ENCODE assay signal across 1 cellular context in the genomic region with DNA sequence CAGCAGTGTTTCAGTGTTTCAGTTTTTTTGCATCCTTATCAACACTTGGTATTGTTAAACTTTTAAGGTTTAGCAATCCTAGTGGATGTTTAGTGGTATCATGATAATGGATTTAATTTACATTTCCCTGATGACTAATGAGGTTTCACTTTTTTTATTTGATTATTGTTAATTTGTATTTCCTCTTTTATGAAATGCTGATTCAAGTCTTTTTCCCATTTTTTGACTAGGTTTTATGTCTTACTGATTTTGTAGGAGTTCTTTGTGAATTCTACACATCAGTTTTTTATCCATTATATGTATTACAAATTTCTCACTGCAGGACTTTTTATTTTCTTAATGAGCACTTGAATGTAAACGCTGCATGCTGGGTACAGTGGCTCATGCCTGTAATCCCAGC.
TF ChIP-seq lines count a peak whose summit lies in the region.

No MANE protein-coding gene starts in this region.

TF ChIP-seq in IMR-90, 13 proteins besides CTCF, POLR2A, EP300 and RAD21:
- TF ChIP-seq, protein P1, sequence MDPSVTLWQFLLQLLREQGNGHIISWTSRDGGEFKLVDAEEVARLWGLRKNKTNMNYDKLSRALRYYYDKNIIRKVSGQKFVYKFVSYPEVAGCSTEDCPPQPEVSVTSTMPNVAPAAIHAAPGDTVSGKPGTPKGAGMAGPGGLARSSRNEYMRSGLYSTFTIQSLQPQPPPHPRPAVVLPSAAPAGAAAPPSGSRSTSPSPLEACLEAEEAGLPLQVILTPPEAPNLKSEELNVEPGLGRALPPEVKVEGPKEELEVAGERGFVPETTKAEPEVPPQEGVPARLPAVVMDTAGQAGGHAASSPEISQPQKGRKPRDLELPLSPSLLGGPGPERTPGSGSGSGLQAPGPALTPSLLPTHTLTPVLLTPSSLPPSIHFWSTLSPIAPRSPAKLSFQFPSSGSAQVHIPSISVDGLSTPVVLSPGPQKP (IDR thresholded peaks at IDR 0.05; ENCODE audit: borderline replicate concordance, low read depth, low read length) = no peak
- no peak for TF ChIP-seq RFX5 (IDR thresholded peaks at IDR 0.05; ENCODE audit: low read depth, low read length)
- TF ChIP-seq CHD1 (IDR thresholded peaks at IDR 0.05; ENCODE audit: low read depth, low read length) = no peak
- TF ChIP-seq RCOR1 (IDR thresholded peaks at IDR 0.05; ENCODE audit: insufficient replicate concordance, low read length) = no peak
- peak; percentile 57 for TF ChIP-seq MAFK (IDR thresholded peaks at IDR 0.05; ENCODE audit: low read depth, low read length)
- no peak for TF ChIP-seq MXI1 (IDR thresholded peaks at IDR 0.05; ENCODE audit: borderline replicate concordance, low read depth, low read length)
- no peak for TF ChIP-seq SMC3 (IDR thresholded peaks at IDR 0.05; ENCODE audit: low read depth, low read length)
- no peak for TF ChIP-seq CEBPB (IDR thresholded peaks at IDR 0.05; ENCODE audit: low read depth, low read length)
